10 cellular contexts compared by ENCODE assay signal in the genomic region with DNA sequence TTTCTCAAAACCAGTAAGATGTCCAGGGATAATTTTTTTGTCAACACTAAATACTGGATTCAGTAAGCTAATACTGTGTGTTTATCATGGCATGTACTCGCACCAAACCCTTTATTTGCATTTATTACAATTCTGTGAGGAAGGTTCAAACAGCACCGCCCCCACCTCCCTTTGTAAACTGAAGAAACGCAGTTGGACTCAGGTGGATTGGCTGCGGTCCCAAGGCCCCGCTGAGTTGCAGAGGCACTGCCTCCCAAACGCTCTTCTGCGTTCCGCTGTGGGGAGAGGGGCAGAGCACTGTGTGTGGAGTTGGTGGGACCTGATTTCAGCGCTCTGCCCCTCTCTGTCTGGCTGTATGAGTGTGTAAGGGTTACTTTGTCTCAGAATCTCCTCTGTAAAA. TPM values are rescaled to one million over a fixed set of nuclear protein-coding genes. Genes with fewer than 3 reads are reported as not detected.
A peak's percentile ranks its signal among the peaks of the same experiment; 100 is the strongest.
DNase-seq lines count a peak whose midpoint lies in the region; ATAC-seq, FAIRE-seq and TF ChIP-seq lines count a peak whose summit lies in the region.
"Had no signal": no experiment of that assay in that cellular context is flagged by ENCODE, and none has a peak within 500 bp of the region (broad histone marks: within the 10 kb centered on the region; RNA-seq: fewer than 3 reads in every experiment).

No MANE protein-coding gene starts in this region.

- no peak for DNase-seq in activated CD8-positive, alpha-beta memory T cell treated with anti-CD3 and anti-CD28 coated beads, Interleukin-2, amount 10 ng/mL, durations not matched to agents 7 days and 5 days
- no peak for DNase-seq in activated CD8-positive, alpha-beta memory T cell treated with anti-CD3 and anti-CD28 coated beads, Interleukin-2, amount 50 U/mL, for 4 hours
- peak; percentile 87 to 94 for DNase-seq in NCI-H526 (lab: John Stamatoyannopoulos, UW)
- no peak for DNase-seq in effector memory CD4-positive, alpha-beta T cell
- no peak for DNase-seq in stimulated activated effector memory CD8-positive, alpha-beta T cell treated with anti-CD3 and anti-CD28 coated beads, Interleukin-12 subunit alpha, Interleukin-12 subunit beta, amount 100 ng/mL, for 72 hours (ENCODE audit: low spot score in 2 of 2)
- DNase-seq in GM12891 (ENCODE audit: insufficient read length, low spot score): no peak
- no peak for DNase-seq in LoVo (ENCODE audit: low spot score)

- H3K27me3 Mint-ChIP-seq in activated CD8-positive, alpha-beta memory T cell treated with anti-CD3 and anti-CD28 coated beads, Interleukin-2, amount 10 ng/mL, durations not matched to agents 7 days and 5 days: no peaks in the 10 kb centered on the region

- no peak for ATAC-seq in activated CD8-positive, alpha-beta memory T cell treated with anti-CD3 and anti-CD28 coated beads, Interleukin-2, amount 10 ng/mL, durations not matched to agents 7 days and 5 days
- no peak for ATAC-seq in stimulated activated effector memory CD8-positive, alpha-beta T cell treated with anti-CD3 and anti-CD28 coated beads, Interleukin-12 subunit alpha, Interleukin-12 subunit beta, amount 100 ng/mL, for 72 hours
- ATAC-seq in GM21447 (IDR thresholded peaks at IDR 0.05; ENCODE audit: unreplicated experiment): no peak

- peaks cover 35% of the 10 kb centered on the region for H3K36me3 Mint-ChIP-seq in activated CD8-positive, alpha-beta memory T cell treated with anti-CD3 and anti-CD28 coated beads, Interleukin-2, amount 10 ng/mL, durations not matched to agents 7 days and 5 days
- peaks cover 73% of the 10 kb centered on the region for H3K36me3 Mint-ChIP-seq in stimulated activated effector memory CD8-positive, alpha-beta T cell treated with anti-CD3 and anti-CD28 coated beads, Interleukin-12 subunit alpha, Interleukin-12 subunit beta, amount 100 ng/mL, for 72 hours

- H3K27me3 ChIP-seq in effector memory CD4-positive, alpha-beta T cell (replicated peaks; ENCODE audit: control insufficient read depth, insufficient read depth, low read length, poor library complexity, severe bottlenecking): no peaks in the 10 kb centered on the region
- H3K27me3 ChIP-seq: sigmoid colon had no signal

- TF ChIP-seq POLR2A in GM12891 (IDR thresholded peaks at IDR 0.05; ENCODE audit: low read depth, low read length): no peak

- peaks cover 11% of the 10 kb centered on the region for H3K36me3 ChIP-seq in effector memory CD4-positive, alpha-beta T cell (ENCODE audit: control insufficient read depth, insufficient read depth, low read length)

- CTCF ChIA-PET in activated CD8-positive, alpha-beta memory T cell treated with anti-CD3 and anti-CD28 coated beads, Interleukin-2, amount 10 ng/mL, durations not matched to agents 7 days and 5 days (lab: Charles Lee): interaction anchor here (0.7 to 6.7 kb wide), 35 partner anchors 9 to 373 kb away, joined by 3 to 101 read pairs (median 5); partner anchors contain the start of genes BLM, HDDC3, UNC45A and VPS33B

- no peak for FAIRE-seq in GM12891 (lab: Jason Lieb, UNC)
- FAIRE-seq: colon had no signal

- H3K27ac Mint-ChIP-seq in activated CD8-positive, alpha-beta memory T cell treated with anti-CD3 and anti-CD28 coated beads, Interleukin-2, amount 10 ng/mL, durations not matched to agents 7 days and 5 days: peak overlapping the region; percentile 95
- peak overlapping the region; percentile 96 for H3K27ac Mint-ChIP-seq in stimulated activated effector memory CD8-positive, alpha-beta T cell treated with anti-CD3 and anti-CD28 coated beads, Interleukin-12 subunit alpha, Interleukin-12 subunit beta, amount 100 ng/mL, for 72 hours

- H3K4me3 ChIP-seq in effector memory CD4-positive, alpha-beta T cell (ENCODE audit: insufficient read depth, low read depth, low read length, poor library complexity, severe bottlenecking): peak overlapping the region; percentile 35

- H3K4me1 Mint-ChIP-seq in activated CD8-positive, alpha-beta memory T cell treated with anti-CD3 and anti-CD28 coated beads, Interleukin-2, amount 10 ng/mL, durations not matched to agents 7 days and 5 days: peaks cover 21% of the 10 kb centered on the region
- peaks cover 16% of the 10 kb centered on the region for H3K4me1 Mint-ChIP-seq in stimulated activated effector memory CD8-positive, alpha-beta T cell treated with anti-CD3 and anti-CD28 coated beads, Interleukin-12 subunit alpha, Interleukin-12 subunit beta, amount 100 ng/mL, for 72 hours

- H3K9me3 Mint-ChIP-seq in activated CD8-positive, alpha-beta memory T cell treated with anti-CD3 and anti-CD28 coated beads, Interleukin-2, amount 10 ng/mL, durations not matched to agents 7 days and 5 days (ENCODE audit: low read depth): no peaks in the 10 kb centered on the region
- no peaks in the 10 kb centered on the region for H3K9me3 Mint-ChIP-seq in stimulated activated effector memory CD8-positive, alpha-beta T cell treated with anti-CD3 and anti-CD28 coated beads, Interleukin-12 subunit alpha, Interleukin-12 subunit beta, amount 100 ng/mL, for 72 hours

- no peaks in the 10 kb centered on the region for H3K9me3 ChIP-seq in effector memory CD4-positive, alpha-beta T cell (ENCODE audit: control insufficient read depth, low read length)
- H3K9me3 ChIP-seq: sigmoid colon had no signal

- H3K4me1 ChIP-seq in effector memory CD4-positive, alpha-beta T cell (ENCODE audit: control insufficient read depth, insufficient read depth, low read length, poor library complexity, severe bottlenecking): peaks cover 23% of the 10 kb centered on the region

- H3K4me3 Mint-ChIP-seq in activated CD8-positive, alpha-beta memory T cell treated with anti-CD3 and anti-CD28 coated beads, Interleukin-2, amount 10 ng/mL, durations not matched to agents 7 days and 5 days: peak overlapping the region; percentile 86
- H3K4me3 Mint-ChIP-seq in stimulated activated effector memory CD8-positive, alpha-beta T cell treated with anti-CD3 and anti-CD28 coated beads, Interleukin-12 subunit alpha, Interleukin-12 subunit beta, amount 100 ng/mL, for 72 hours: peak overlapping the region; percentile 79

- no peak overlapping the region for H3K27ac ChIP-seq in effector memory CD4-positive, alpha-beta T cell (ENCODE audit: insufficient read depth, low read length, poor library complexity, severe bottlenecking)

TF ChIP-seq in GM12891, 5 proteins besides CTCF, POLR2A, EP300 and RAD21:
- TF ChIP-seq POLR2AphosphoS5 (IDR thresholded peaks at IDR 0.05; ENCODE audit: low read depth, low read length) (no peak), PAX5 (IDR thresholded peaks at IDR 0.05; ENCODE audit: insufficient read depth, low read length, severe bottlenecking) (no peak), SPI1 (IDR thresholded peaks at IDR 0.05; ENCODE audit: low read depth, low read length) (no peak), TAF1 (IDR thresholded peaks at IDR 0.05; ENCODE audit: low read depth, low read length) (no peak), POU2F2 (IDR thresholded peaks at IDR 0.05; ENCODE audit: low read depth, low read length) (no peak)

RNA-seq across cellular contexts. Expression of gene RCCD1, which starts 1.2 kb away (rescaled TPM):
- total RNA-seq in activated CD8-positive, alpha-beta memory T cell treated with anti-CD3 and anti-CD28 coated beads, Interleukin-2, amount 10 ng/mL, durations not matched to agents 7 days and 5 days: 10 to 100 TPM; 35.4 to 50.1 TPM
- 11.4 TPM for polyA plus RNA-seq in GM12891 (2012; ENCODE audit: low read depth, missing spikeins)

RNA-seq across cellular contexts. Expression of gene UNC45A, which starts 20.8 kb away (rescaled TPM):
- total RNA-seq in activated CD8-positive, alpha-beta memory T cell treated with anti-CD3 and anti-CD28 coated beads, Interleukin-2, amount 10 ng/mL, durations not matched to agents 7 days and 5 days: 10 to 100 TPM; 76.3 to 84.4 TPM
- 29.4 TPM for polyA plus RNA-seq in GM12891 (2012; ENCODE audit: low read depth, missing spikeins)

RNA-seq across cellular contexts. Expression of gene HDDC3, which starts 23.6 kb away (rescaled TPM):
- 10 to 100 TPM; 33.2 to 39.3 TPM for total RNA-seq in activated CD8-positive, alpha-beta memory T cell treated with anti-CD3 and anti-CD28 coated beads, Interleukin-2, amount 10 ng/mL, durations not matched to agents 7 days and 5 days
- polyA plus RNA-seq in GM12891 (2012; ENCODE audit: low read depth, missing spikeins): 16.1 TPM

RNA-seq across cellular contexts. Expression of gene PRC1, which starts 38.4 kb away (rescaled TPM):
- total RNA-seq in activated CD8-positive, alpha-beta memory T cell treated with anti-CD3 and anti-CD28 coated beads, Interleukin-2, amount 10 ng/mL, durations not matched to agents 7 days and 5 days: 100 to 1,000 TPM; 152 to 208 TPM
- 65.0 TPM for polyA plus RNA-seq in GM12891 (2012; ENCODE audit: low read depth, missing spikeins)

RNA-seq across cellular contexts. Expression of gene MAN2A2, which starts 52.8 kb away (rescaled TPM):
- total RNA-seq in activated CD8-positive, alpha-beta memory T cell treated with anti-CD3 and anti-CD28 coated beads, Interleukin-2, amount 10 ng/mL, durations not matched to agents 7 days and 5 days: 100 to 1,000 TPM; 174 to 183 TPM
- 43.2 TPM for polyA plus RNA-seq in GM12891 (2012; ENCODE audit: low read depth, missing spikeins)

Comparison
In these comparisons a context has a peak if more than half of its experiments do, and no peak if none do; other contexts are left out.
1. DNase-seq: peak in NCI-H526 (2 of 2); none in activated CD8-positive, alpha-beta memory T cell treated with anti-CD3 and anti-CD28 coated beads, Interleukin-2, amount 10 ng/mL, durations not matched to agents 7 days and 5 days (single experiment), activated CD8-positive, alpha-beta memory T cell treated with anti-CD3 and anti-CD28 coated beads, Interleukin-2, amount 50 U/mL, for 4 hours (single experiment), effector memory CD4-positive, alpha-beta T cell (0 of 3), stimulated activated effector memory CD8-positive, alpha-beta T cell treated with anti-CD3 and anti-CD28 coated beads, Interleukin-12 subunit alpha, Interleukin-12 subunit beta, amount 100 ng/mL, for 72 hours (0 of 2), GM12891 (single experiment) and LoVo (single experiment).